ENCODE assay signal across 2 cellular contexts in genomic region chr10:63262674-63263073, GRCh38.
TF ChIP-seq lines count a peak whose summit lies in the region.

No MANE protein-coding gene starts in this region.

TF ChIP-seq in WTC11, 78 proteins besides CTCF, POLR2A, EP300 and RAD21 (continued from another document and continues in another):
- TF ChIP-seq PREB (CRISPR knock-in tag; IDR thresholded peaks at IDR 0.05; ENCODE audit: borderline replicate concordance) (no peak), ZNF396 (CRISPR knock-in tag; IDR thresholded peaks at IDR 0.05; ENCODE audit: borderline replicate concordance) (no peak), E2F5 (CRISPR knock-in tag; IDR thresholded peaks at IDR 0.05) (no peak), GRHL2 (CRISPR knock-in tag; IDR thresholded peaks at IDR 0.05; ENCODE audit: insufficient replicate concordance, severe bottlenecking) (no peak), ZNF138 (CRISPR knock-in tag; conservative IDR thresholded peaks at IDR 0.05) (no peak), ZMAT4 (CRISPR knock-in tag; IDR thresholded peaks at IDR 0.05) (no peak), ZNF425 (CRISPR knock-in tag; conservative IDR thresholded peaks at IDR 0.05) (no peak), ZNF512 (CRISPR knock-in tag; IDR thresholded peaks at IDR 0.05; ENCODE audit: borderline replicate concordance) (no peak), RELA (CRISPR knock-in tag; IDR thresholded peaks at IDR 0.05; ENCODE audit: borderline replicate concordance) (no peak), FOXP4 (CRISPR knock-in tag; IDR thresholded peaks at IDR 0.05) (no peak), FOXK1 (CRISPR knock-in tag; IDR thresholded peaks at IDR 0.05) (no peak), ZNF219 (CRISPR knock-in tag; IDR thresholded peaks at IDR 0.05; ENCODE audit: borderline replicate concordance) (no peak), ERG (CRISPR knock-in tag; IDR thresholded peaks at IDR 0.05) (no peak), EMX1 (CRISPR knock-in tag; IDR thresholded peaks at IDR 0.05) (no peak), ZNF232 (CRISPR knock-in tag; IDR thresholded peaks at IDR 0.05) (no peak), ZNF121 (CRISPR knock-in tag; IDR thresholded peaks at IDR 0.05) (no peak)

TF ChIP-seq in SK-N-SH, 30 proteins besides CTCF, POLR2A, EP300 and RAD21 (continued from another document):
- TF ChIP-seq MAX (IDR thresholded peaks at IDR 0.05; ENCODE audit: low read depth), result no peak
- TF ChIP-seq FOXM1 (IDR thresholded peaks at IDR 0.05; ENCODE audit: low read depth), result no peak
- no peak for TF ChIP-seq EZH2phosphoT487 (IDR thresholded peaks at IDR 0.05; ENCODE audit: borderline replicate concordance, low read depth)
